20 cellular contexts compared by ENCODE assay signal in genomic region chr5:63022403-63022802, GRCh38.
DNase-seq lines count a peak whose midpoint lies in the region; ATAC-seq and TF ChIP-seq lines count a peak whose summit lies in the region.
"Had no signal": no experiment of that assay in that cellular context is flagged by ENCODE, and none has a peak within 500 bp of the region (broad histone marks: within the 10 kb centered on the region; RNA-seq: fewer than 3 reads in every experiment).

No MANE protein-coding gene starts in this region.

- no peak for TF ChIP-seq EP300 in esophagus muscularis mucosa (IDR thresholded peaks at IDR 0.05)

- H3K4me3 ChIP-seq in esophagus muscularis mucosa, result no peak overlapping the region
- no peak overlapping the region for H3K4me3 ChIP-seq in right lobe of liver
- H3K4me3 ChIP-seq: SK-N-MC had no signal

- TF ChIP-seq POLR2A in esophagus muscularis mucosa (IDR thresholded peaks at IDR 0.05; ENCODE audit: low read depth) (no peak), right lobe of liver (IDR thresholded peaks at IDR 0.05) (no peak)

- no peaks in the 10 kb centered on the region for H3K4me1 ChIP-seq in esophagus muscularis mucosa
- H3K4me1 ChIP-seq in right lobe of liver, result no peaks in the 10 kb centered on the region

- H3K9me3 ChIP-seq in esophagus muscularis mucosa, result peaks cover 0 to 31% (median 6%) of the 10 kb centered on the region in 4 donors
- H3K9me3 ChIP-seq in right lobe of liver, result no peaks in the 10 kb centered on the region

- intact Hi-C loops in esophagus muscularis mucosa (cut with DNase I) (no loop called here), right lobe of liver (cut with DNase I) (no loop called here)

- no peaks in the 10 kb centered on the region for H3K27me3 ChIP-seq in esophagus muscularis mucosa
- no peaks in the 10 kb centered on the region for H3K27me3 ChIP-seq in right lobe of liver

- WGBS in esophagus muscularis mucosa, result 97% methylated on average over 1 of the region's 1 CpG
- 92% methylated on average over 1 of the region's 1 CpG for WGBS in right lobe of liver (ENCODE audit: insufficient coverage, low coverage, low lambda C conversion rate, missing lambda C conversion rate)

- H3K27ac ChIP-seq in esophagus muscularis mucosa (replicated peaks in 1 of 4) (no peak overlapping the region), right lobe of liver (no peak overlapping the region)
- H3K27ac ChIP-seq: KMS-11, SK-N-MC had no signal

- ATAC-seq in GM18907 (IDR thresholded peaks at IDR 0.05; ENCODE audit: unreplicated experiment), result peak; percentile 87
- ATAC-seq in HG02588 (IDR thresholded peaks at IDR 0.05; ENCODE audit: unreplicated experiment), result peak; percentile 73
- peak; percentile 53 for ATAC-seq in HG02943 (IDR thresholded peaks at IDR 0.05; ENCODE audit: low read depth, unreplicated experiment)
- peak; percentile 32 for ATAC-seq in HG03558 (IDR thresholded peaks at IDR 0.05; ENCODE audit: extremely low read depth, unreplicated experiment)
- ATAC-seq in right lobe of liver, result no peak
- ATAC-seq: Panc1 had no signal

- TF ChIP-seq CTCF in esophagus muscularis mucosa (IDR thresholded peaks at IDR 0.05), result no peak
- TF ChIP-seq CTCF in right lobe of liver (IDR thresholded peaks at IDR 0.05), result no peak

- H3K36me3 ChIP-seq in esophagus muscularis mucosa (no peaks in the 10 kb centered on the region), right lobe of liver (no peaks in the 10 kb centered on the region)

- DNase-seq in activated CD4-positive, alpha-beta T cell treated with anti-CD3 and anti-CD28 coated beads, Interleukin-2, amount 50 U/mL, for 48 hours, result no peak
- DNase-seq in esophagus muscularis mucosa (ENCODE audit: extremely low spot score) (no peak), right lobe of liver (no peak)
- no peak for DNase-seq in activated T-cell treated with anti-CD3 and anti-CD28 coated beads, Interleukin-2, amount 50 U/mL, for 1 hour
- DNase-seq: C1 segment of cervical spinal cord, DMS 273 treated with DMSO at 0.1 percent for 48 hours, GDM1, HFFc6, NCI-H1048, NCI-H1436 treated with DMSO at 0.1 percent for 48 hours, NCI-H2081 treated with DMSO at 0.1 percent for 48 hours, NCI-H524, T-helper 9 cell had no signal

Comparison
In these comparisons a context has a peak if more than half of its experiments do, and no peak if none do; other contexts are left out.
1. ATAC-seq: peak in GM18907 (single experiment), HG02588 (single experiment), HG02943 (single experiment) and HG03558 (single experiment); none in right lobe of liver (0 of 4).